ENCODE assay signal across 16 cellular contexts in the genomic region with DNA sequence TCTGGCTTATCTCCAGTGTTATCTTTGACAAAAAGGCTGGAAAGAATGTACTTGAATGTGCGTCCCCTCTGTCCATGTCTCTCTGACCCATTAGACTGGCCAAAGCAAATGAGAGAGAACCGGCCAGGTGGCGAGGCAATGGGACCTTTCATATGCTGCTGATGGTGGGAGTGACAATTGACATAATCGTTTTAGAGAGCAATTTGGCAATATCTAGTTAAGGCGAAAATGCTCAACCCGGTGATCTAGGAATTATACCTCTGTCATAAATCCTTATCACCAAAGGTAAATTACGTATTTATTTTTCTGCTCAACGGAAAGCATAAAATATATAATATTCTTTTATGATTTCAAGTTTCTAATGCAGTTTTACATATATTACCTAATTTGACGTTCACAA. TPM values are rescaled to one million over a fixed set of nuclear protein-coding genes. Genes with fewer than 3 reads are reported as not detected.
DNase-seq lines count a peak whose midpoint lies in the region; ATAC-seq and TF ChIP-seq lines count a peak whose summit lies in the region.
"Had no signal": no experiment of that assay in that cellular context is flagged by ENCODE, and none has a peak within 500 bp of the region (broad histone marks: within the 10 kb centered on the region; RNA-seq: fewer than 3 reads in every experiment).

No MANE protein-coding gene starts in this region.

- TF ChIP-seq CTCF in mucosa of descending colon (IDR thresholded peaks at IDR 0.05) = no peak

- no peaks in the 10 kb centered on the region for H3K9me3 Mint-ChIP-seq in natural killer cell treated with Interleukin-12 subunit alpha and Interleukin-12 subunit beta and Interleukin-15 and Interleukin-18, amount 100 ng/mL, for 72 hours

- no peaks in the 10 kb centered on the region for H3K9me3 ChIP-seq in mucosa of descending colon

- no peak overlapping the region for H3K27ac Mint-ChIP-seq in natural killer cell treated with Interleukin-12 subunit alpha and Interleukin-12 subunit beta and Interleukin-15 and Interleukin-18, amount 100 ng/mL, for 72 hours
- H3K27ac Mint-ChIP-seq: CD4-positive, alpha-beta memory T cell; HFFc6 had no signal

- H3K36me3 Mint-ChIP-seq in natural killer cell treated with Interleukin-12 subunit alpha and Interleukin-12 subunit beta and Interleukin-15 and Interleukin-18, amount 100 ng/mL, for 72 hours = peaks cover 11% of the 10 kb centered on the region

- no peaks in the 10 kb centered on the region for H3K36me3 ChIP-seq in mucosa of descending colon (ENCODE audit: low read depth)
- H3K36me3 ChIP-seq: HAP-1 had no signal

- peak; percentile 66 for ATAC-seq in mucosa of descending colon
- no peak for ATAC-seq in natural killer cell treated with Interleukin-12 subunit alpha and Interleukin-12 subunit beta and Interleukin-15 and Interleukin-18, amount 100 ng/mL, for 72 hours
- no peak for ATAC-seq in HG03457 (IDR thresholded peaks at IDR 0.05; ENCODE audit: unreplicated experiment)

- H3K4me3 Mint-ChIP-seq in natural killer cell treated with Interleukin-12 subunit alpha and Interleukin-12 subunit beta and Interleukin-15 and Interleukin-18, amount 100 ng/mL, for 72 hours = no peak overlapping the region
- H3K4me3 Mint-ChIP-seq: CD4-positive, alpha-beta memory T cell; HFFc6 had no signal

- DNase-seq in ecto neural progenitor cell (ENCODE audit: low spot score) (peak; percentile 13), islet precursor cell (peak; percentile 7), mucosa of descending colon (peak in 1 of 3 donors; percentile 50), NCI-H2029 (lab: John Stamatoyannopoulos, UW) (no peak)
- DNase-seq in natural killer cell treated with Interleukin-12 subunit alpha and Interleukin-12 subunit beta and Interleukin-15 and Interleukin-18, amount 100 ng/mL, for 72 hours (ENCODE audit: low spot score) = no peak
- DNase-seq: C1 segment of cervical spinal cord; Calu3; CD4-positive, alpha-beta memory T cell; COR-L47; DMS53; DMS79 treated with DMSO at 0.1 percent for 48 hours; GF-D8; GOT3; HFFc6 had no signal

- H3K4me3 ChIP-seq in mucosa of descending colon = no peak overlapping the region
- H3K4me3 ChIP-seq: HAP-1 had no signal

- peaks cover 0 to 10% of the 10 kb centered on the region in 2 donors for H3K4me1 Mint-ChIP-seq in natural killer cell treated with Interleukin-12 subunit alpha and Interleukin-12 subunit beta and Interleukin-15 and Interleukin-18, amount 100 ng/mL, for 72 hours (ENCODE audit: low read depth in 2 of 2)

- peaks cover 12% of the 10 kb centered on the region for H3K4me1 ChIP-seq in mucosa of descending colon (ENCODE audit: low read depth)
- H3K4me1 ChIP-seq: HAP-1 had no signal

- intact Hi-C loops in mucosa of descending colon (cut with DNase I, micrococcal nuclease) = loop anchor here in 1 of 2 donors (10.0 kb wide), 1 partner anchor 296 kb away; no protein-coding TSS in a partner anchor

- H3K27me3 Mint-ChIP-seq in natural killer cell treated with Interleukin-12 subunit alpha and Interleukin-12 subunit beta and Interleukin-15 and Interleukin-18, amount 100 ng/mL, for 72 hours = peaks cover 25 to 35% of the 10 kb centered on the region in 2 donors

RNA-seq across cellular contexts. Expression of a gene that starts 14.6 kb away (rescaled TPM):
- total RNA-seq in mucosa of descending colon = 1 to 10 TPM; 1.2 to 1.6 (median 1.3) TPM
- total RNA-seq in natural killer cell treated with Interleukin-12 subunit alpha and Interleukin-12 subunit beta and Interleukin-15 and Interleukin-18, amount 100 ng/mL, for 72 hours = under 1 TPM; 0.08 to 0.14 TPM
- total RNA-seq: Calu3 had no signal

Comparison
In these comparisons a context has a peak if more than half of its experiments do, and no peak if none do; other contexts are left out.
1. DNase-seq: peak in ecto neural progenitor cell (single experiment) and islet precursor cell (single experiment); none in NCI-H2029 (single experiment) and natural killer cell treated with Interleukin-12 subunit alpha and Interleukin-12 subunit beta and Interleukin-15 and Interleukin-18, amount 100 ng/mL, for 72 hours (single experiment).